ENCODE assay signal across 9 cellular contexts in genomic region chr16:15882563-15882962, GRCh38. TPM values are rescaled to one million over a fixed set of nuclear protein-coding genes. Genes with fewer than 3 reads are reported as not detected.
"Had no signal": no experiment of that assay in that cellular context is flagged by ENCODE, and none has a peak within 500 bp of the region (broad histone marks: within the 10 kb centered on the region; RNA-seq: fewer than 3 reads in every experiment).

No MANE protein-coding gene starts in this region.

- H3K36me3 Mint-ChIP-seq: IgD-negative memory B cell had no signal

- H2AFZ ChIP-seq: GM23338 had no signal

- H3K4me3 Mint-ChIP-seq: GM23338, H9, IgD-negative memory B cell had no signal

- FAIRE-seq: H1, H54, HepG2 had no signal

- H3K4me3 ChIP-seq: GM23338 had no signal

- DNase-seq: H9, HCEC 1CT, KG1 had no signal

- H3K27me3 Mint-ChIP-seq: IgD-negative memory B cell had no signal

- ATAC-seq: GM23338, HepG2 had no signal

- H3K27ac Mint-ChIP-seq: GM23338, H9, IgD-negative memory B cell had no signal

- H3K4me2 ChIP-seq: GM23338 had no signal

- H3K27ac ChIP-seq: HL-60 had no signal

- H3K9me3 Mint-ChIP-seq: GM23338, H9, IgD-negative memory B cell had no signal

RNA-seq across cellular contexts. Expression of gene MYH11, which starts 25.7 kb away (rescaled TPM):
- total RNA-seq: HepG2 had no signal
- polyA plus RNA-seq: HepG2 had no signal
